ENCODE assay signal across 8 cellular contexts in the genomic region with DNA sequence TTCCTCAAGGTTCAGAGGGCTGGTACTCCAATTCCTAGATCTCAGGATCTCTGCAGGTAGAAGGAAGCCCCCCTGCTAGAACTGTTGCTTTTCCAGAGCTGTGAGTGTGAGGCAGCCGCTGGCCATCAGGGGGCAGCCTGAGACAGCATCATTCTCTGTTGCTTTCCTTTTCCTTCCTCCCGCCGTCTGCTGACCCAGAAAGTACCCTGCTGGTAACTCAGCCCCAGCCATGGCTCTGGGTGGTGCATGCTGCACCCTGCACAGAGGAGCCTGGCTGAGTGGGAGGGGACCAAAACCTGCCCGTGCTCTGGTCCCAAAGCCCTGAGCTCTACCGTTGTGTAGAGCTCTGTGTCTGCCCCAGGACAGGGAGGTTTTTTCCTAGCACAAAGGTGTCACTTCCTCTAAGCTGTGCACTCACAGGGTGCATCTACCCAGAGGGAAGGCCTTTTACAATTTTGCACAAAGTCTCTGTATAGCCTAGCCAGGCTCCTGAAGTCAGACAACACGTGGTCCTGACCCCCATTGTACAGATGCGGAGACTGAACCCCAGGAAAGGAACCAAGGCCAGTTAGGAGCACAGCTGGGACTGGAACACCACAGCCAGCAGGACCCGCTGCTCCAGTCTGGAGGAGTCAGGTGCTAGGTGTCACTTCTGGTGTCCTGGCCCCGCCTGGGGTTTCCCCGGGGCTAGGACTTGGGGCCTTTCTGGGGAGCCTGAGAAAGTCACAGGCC. TPM values are rescaled to one million over a fixed set of nuclear protein-coding genes. Genes with fewer than 3 reads are reported as not detected.
DNase-seq lines count a peak whose midpoint lies in the region; ATAC-seq and TF ChIP-seq lines count a peak whose summit lies in the region.

No MANE protein-coding gene starts in this region.

- H3K36me3 ChIP-seq in SK-N-SH (replicated peaks in 1 of 2; ENCODE audit: control insufficient read depth in 1 of 2, insufficient read depth in 2 of 2, low read length in 1 of 2) (no peaks in the 10 kb centered on the region), gastroesophageal sphincter (no peaks in the 10 kb centered on the region), trophoblast cell (ENCODE audit: control insufficient read depth in 1 of 2, insufficient read depth in 2 of 2, low read length in 2 of 2) (no peaks in the 10 kb centered on the region), tibial nerve (no peaks in the 10 kb centered on the region)

- peak overlapping the region; percentile 13 for H4K91ac ChIP-seq in trophoblast cell (ENCODE audit: low read depth, low read length)

- H3K4me3 ChIP-seq in SK-N-SH (ENCODE audit: low read depth in 2 of 2, low read length in 1 of 2) (peak overlapping the region in 1 of 2 experiments; percentile 18; a peak in 1 of 4 replicates), gastroesophageal sphincter (no peak overlapping the region), trophoblast cell (ENCODE audit: low read depth, low read length) (no peak overlapping the region), tibial nerve (no peak overlapping the region)

- H2BK120ac ChIP-seq in trophoblast cell (ENCODE audit: insufficient read depth, low read length, poor library complexity) = no peak overlapping the region

- H3K4me1 ChIP-seq in SK-N-SH (ENCODE audit: control insufficient read depth in 1 of 2, insufficient read depth in 2 of 2, low read depth in 1 of 2, low read length in 1 of 2) (peaks cover 15 to 17% of the 10 kb centered on the region in 2 experiments; a peak in 3 of 4 replicates), gastroesophageal sphincter (peaks cover 0 to 30% (median 6%) of the 10 kb centered on the region in 3 donors), trophoblast cell (ENCODE audit: control insufficient read depth in 1 of 2, insufficient read depth in 2 of 2, low read length in 2 of 2) (peaks cover 5% of the 10 kb centered on the region in 2 experiments), tibial nerve (peaks cover 0 to 39% (median 9%) of the 10 kb centered on the region in 4 donors)

- CTCF ChIA-PET in SK-N-SH (lab: Yijun Ruan, JAX) = interaction anchor here (0.6 to 12.3 kb wide), 60 partner anchors 7 to 533 kb away, joined by 3 to 513 read pairs (median 6); a partner anchor contains a TSS

- H3K27ac ChIP-seq in SK-N-SH (ENCODE audit: low read depth in 2 of 2, low read length in 1 of 2) (no peak overlapping the region; a peak in 1 of 4 replicates), gastroesophageal sphincter (no peak overlapping the region), trophoblast cell (ENCODE audit: low read depth, low read length) (no peak overlapping the region), tibial nerve (peak overlapping the region in 2 of 4 donors; percentile 48 to 56)

- H2AFZ ChIP-seq in SK-N-SH (ENCODE audit: low read depth) (peak overlapping the region; percentile 50; the same call in 1 of the 2 replicates), trophoblast cell (ENCODE audit: insufficient read depth, low read length, poor library complexity) (peak overlapping the region; percentile 50)

- no peaks in the 10 kb centered on the region for H3K9me2 ChIP-seq in SK-N-SH

- no peak overlapping the region for H4K8ac ChIP-seq in trophoblast cell (ENCODE audit: low read depth, low read length)

- peak; percentile 72 for DNase-seq in A172 (ENCODE audit: low spot score)
- peak; percentile 68 for DNase-seq in NCI-H1092 (lab: John Stamatoyannopoulos, UW)
- DNase-seq in SK-N-SH = peak; percentile 84
- peak; percentile 78 for DNase-seq in activated naive CD4-positive, alpha-beta T cell treated with Interleukin-2 at 50 U/mL for 16 hours
- peak; percentile 60 to 79 for DNase-seq in trophoblast cell
- DNase-seq in tibial nerve (ENCODE audit: low spot score in 2 of 2) = peak; percentile 74 to 89

- H3K4me2 ChIP-seq in SK-N-SH (no peak overlapping the region), trophoblast cell (ENCODE audit: low read length) (no peak overlapping the region)

- TF ChIP-seq POLR2A in gastroesophageal sphincter (IDR thresholded peaks at IDR 0.05) = no peak
- TF ChIP-seq POLR2A in tibial nerve (IDR thresholded peaks at IDR 0.05) = no peak

- H4K20me1 ChIP-seq in SK-N-SH (ENCODE audit: insufficient read depth) = no peaks in the 10 kb centered on the region

- no peaks in the 10 kb centered on the region for H3K27me3 ChIP-seq in SK-N-SH (ENCODE audit: insufficient read depth)
- no peaks in the 10 kb centered on the region for H3K27me3 ChIP-seq in gastroesophageal sphincter
- peaks cover under 1% of the 10 kb centered on the region for H3K27me3 ChIP-seq in trophoblast cell (ENCODE audit: insufficient read depth, low read length)
- no peaks in the 10 kb centered on the region for H3K27me3 ChIP-seq in tibial nerve

- peak overlapping the region; percentile 15 for H2BK12ac ChIP-seq in trophoblast cell (ENCODE audit: low read length)

- no peaks in the 10 kb centered on the region for H3K79me2 ChIP-seq in SK-N-SH (ENCODE audit: insufficient read depth)
- H3K79me2 ChIP-seq in trophoblast cell (ENCODE audit: control insufficient read depth, insufficient read depth, low read length, poor library complexity) = no peaks in the 10 kb centered on the region

- peaks cover 1% of the 10 kb centered on the region for H3K79me1 ChIP-seq in trophoblast cell (ENCODE audit: low read length)

- no peak for TF ChIP-seq EP300 in SK-N-SH (IDR thresholded peaks at IDR 0.05; ENCODE audit: borderline replicate concordance in 1 of 2, low read depth in 1 of 2, low read length in 1 of 2)
- TF ChIP-seq EP300 in gastroesophageal sphincter (IDR thresholded peaks at IDR 0.05) = no peak
- TF ChIP-seq EP300 in tibial nerve (IDR thresholded peaks at IDR 0.05) = peak in 1 of 2 donors; percentile 34

- no peak overlapping the region for H3K18ac ChIP-seq in trophoblast cell (ENCODE audit: low read length)

- H3K4ac ChIP-seq in trophoblast cell (ENCODE audit: low read depth, low read length) = no peak overlapping the region

- H3K23ac ChIP-seq in trophoblast cell (ENCODE audit: low read length) = no peak overlapping the region

- POLR2A ChIA-PET in SK-N-SH (lab: Yijun Ruan, JAX) = interaction anchor here (0.6 to 2.1 kb wide), 3 partner anchors 110 to 277 kb away, joined by 3 to 12 read pairs (median 4); no protein-coding TSS in a partner anchor

- H2BK5ac ChIP-seq in trophoblast cell (ENCODE audit: low read depth, low read length, poor library complexity) = no peak overlapping the region

- peak; percentile 46 for ATAC-seq in GM18858 (IDR thresholded peaks at IDR 0.05; ENCODE audit: unreplicated experiment)
- peak; percentile 69 for ATAC-seq in gastroesophageal sphincter

- no peak overlapping the region for H3K14ac ChIP-seq in trophoblast cell (ENCODE audit: low read length)

- H2AK5ac ChIP-seq in trophoblast cell (ENCODE audit: low read length) = no peak overlapping the region

- TF ChIP-seq CTCF in SK-N-SH (IDR thresholded peaks at IDR 0.05) (peak; percentile 93), gastroesophageal sphincter (IDR thresholded peaks at IDR 0.05) (peak in 3 of 4 experiments; percentile 91 to 96 (median 96)), tibial nerve (IDR thresholded peaks at IDR 0.05) (peak; percentile 80 to 98 (median 84))

- H3K9ac ChIP-seq in SK-N-SH = no peak overlapping the region
- no peak overlapping the region for H3K9ac ChIP-seq in trophoblast cell (ENCODE audit: low read length)

- H3F3A ChIP-seq in SK-N-SH (replicated peaks; ENCODE audit: insufficient read depth) = peaks cover 29% of the 10 kb centered on the region

- 43% methylated on average over 5 of the region's 10 CpGs for WGBS in SK-N-SH (ENCODE audit: low lambda C conversion rate)
- 0% methylated on average over 2 of the region's 10 CpGs for WGBS in gastroesophageal sphincter (ENCODE audit: low coverage in 1 of 2), 2 donors
- WGBS in trophoblast cell (ENCODE audit: extremely low coverage, insufficient coverage, insufficient read length) = no CpG with 5 or more reads among the region's 10 CpGs
- whole genome bisulfite sequencing in tibial nerve, 2 donors = 37 to 39% methylated on average over 10 of the region's 10 CpGs

- H4K12ac ChIP-seq in trophoblast cell (ENCODE audit: low read depth, low read length) = no peak overlapping the region

- TF ChIP-seq RAD21 in SK-N-SH (IDR thresholded peaks at IDR 0.05; ENCODE audit: low read length) = peak; percentile 98

- no peaks in the 10 kb centered on the region for H3K9me3 ChIP-seq in SK-N-SH
- H3K9me3 ChIP-seq in gastroesophageal sphincter = no peaks in the 10 kb centered on the region
- H3K9me3 ChIP-seq in trophoblast cell (ENCODE audit: insufficient read depth, low read depth, low read length) = no peaks in the 10 kb centered on the region
- no peaks in the 10 kb centered on the region for H3K9me3 ChIP-seq in tibial nerve

TF ChIP-seq in SK-N-SH, 30 proteins besides CTCF, POLR2A, EP300 and RAD21 (continues in another document):
- peak; percentile 19; the same call in 1 of the 2 replicates for TF ChIP-seq NRF1 (IDR thresholded peaks at IDR 0.05; ENCODE audit: low read depth, low read length)
- no peak for TF ChIP-seq POLR2AphosphoS5 (IDR thresholded peaks at IDR 0.05; ENCODE audit: low read depth, low read length)

RNA-seq across cellular contexts. Expression of a gene that starts 5.6 kb away (rescaled TPM):
- 1.1 and 1.8 TPM in 2 replicates for total RNA-seq in A172 (2014; rRNA removed; shearing (Covaris generic))
- 0.97 and 1.6 TPM in 2 replicates for polyA plus RNA-seq in SK-N-SH (2012; rRNA removed)
- polyA plus RNA-seq in SK-N-SH (2012; cell fraction: cytosol; rRNA removed) = 0.71 and 1.2 TPM in 2 replicates
- polyA plus RNA-seq in SK-N-SH (2012; cell fraction: nucleus; rRNA removed) = 0.95 and 2.1 TPM in 2 replicates
- total RNA-seq in gastroesophageal sphincter (not detected), tibial nerve (not detected)
- polyA plus RNA-seq in trophoblast cell (2013) = 0.04 TPM in 2 replicates

RNA-seq across cellular contexts. Expression of a gene that starts 35.5 kb away (rescaled TPM):
- total RNA-seq in A172 (2014; rRNA removed; shearing (Covaris generic)) = not detected in 2 replicates
- 0.37 and 0.41 TPM in 2 replicates for polyA plus RNA-seq in SK-N-SH (2012; rRNA removed)
- polyA plus RNA-seq in SK-N-SH (2012; cell fraction: cytosol; rRNA removed) = 0.18 and 0.25 TPM in 2 replicates
- 2.0 and 2.4 TPM in 2 replicates for polyA plus RNA-seq in SK-N-SH (2012; cell fraction: nucleus; rRNA removed)
- total RNA-seq in gastroesophageal sphincter (1 to 10 TPM in 2 of 4 donors, under 1 TPM in 2; 0.20 to 1.9 (median 0.82) TPM), tibial nerve (1 to 10 TPM in 1 of 4 donors, under 1 TPM in 2, not detected in 1; 0.39 to 3.1 (median 0.44) TPM)
- 0.17 and 0.18 TPM in 2 replicates for polyA plus RNA-seq in trophoblast cell (2013)

RNA-seq across cellular contexts. Expression of a gene that starts 57.3 kb away (rescaled TPM):
- not detected in 2 replicates for total RNA-seq in A172 (2014; rRNA removed; shearing (Covaris generic))
- 0.03 TPM in 2 replicates for polyA plus RNA-seq in SK-N-SH (2012; rRNA removed)
- 0.01 TPM in 1 of 2 replicates, not detected in the other for polyA plus RNA-seq in SK-N-SH (2012; cell fraction: cytosol; rRNA removed)
- 0.24 and 0.46 TPM in 2 replicates for polyA plus RNA-seq in SK-N-SH (2012; cell fraction: nucleus; rRNA removed)
- total RNA-seq in gastroesophageal sphincter (1 to 10 TPM in 1 of 4 donors, under 1 TPM in 2, not detected in 1; 0.08 to 3.0 (median 0.20) TPM), tibial nerve (not detected)
- polyA plus RNA-seq in trophoblast cell (2013) = 0.12 and 0.19 TPM in 2 replicates
